In the genomic region with DNA sequence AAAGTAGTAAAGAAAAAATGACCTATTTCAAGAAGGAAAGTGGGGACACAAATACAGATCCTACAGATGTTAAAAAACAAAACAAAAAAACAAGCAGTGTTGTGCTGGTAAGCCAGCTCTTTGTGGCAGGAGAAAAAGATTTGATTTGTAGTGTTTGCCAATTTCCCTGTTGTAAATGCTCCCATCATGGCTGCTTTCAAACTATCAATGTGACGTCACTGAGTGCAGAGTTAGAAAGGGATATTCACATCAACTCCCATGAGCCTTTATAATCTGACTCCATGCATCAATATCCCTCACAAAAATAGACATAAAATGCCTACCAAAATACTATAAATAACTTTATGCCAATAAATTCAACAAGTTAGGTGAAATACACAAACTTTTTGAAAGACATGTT, we compare ENCODE assay signal across 10 cellular contexts. TPM values are rescaled to one million over a fixed set of nuclear protein-coding genes. Genes with fewer than 3 reads are reported as not detected.
"Had no signal": no experiment of that assay in that cellular context is flagged by ENCODE, and none has a peak within 500 bp of the region (broad histone marks: within the 10 kb centered on the region; RNA-seq: fewer than 3 reads in every experiment).

No MANE protein-coding gene starts in this region.

- H3K4me3 ChIP-seq: GM23248, HAP-1 had no signal

- H3K9me3 ChIP-seq: HAP-1 had no signal

- H3K4me2 ChIP-seq: KMS-11 had no signal

- H3K36me3 ChIP-seq: HAP-1 had no signal

- H3K9ac ChIP-seq: GM23248, KMS-11 had no signal

- H3K27ac ChIP-seq: GM23248, HL-60, KMS-11 had no signal

- H2AFZ ChIP-seq: GM23248 had no signal

- DNase-seq: GM23248, GOT3, H7, HFFc6, IMR-90, Karpas-422, KBM-7 had no signal

RNA-seq across cellular contexts. Expression of gene BCL11B, which starts 32.2 kb away (rescaled TPM):
- total RNA-seq: GM23248 had no signal
- polyA plus RNA-seq: GM23248, IMR-90 had no signal
